Comparison of ENCODE assay signal across 12 cellular contexts in genomic region chr3:183816681-183817080, GRCh38.
"Had no signal": no experiment of that assay in that cellular context is flagged by ENCODE, and none has a peak within 500 bp of the region (broad histone marks: within the 10 kb centered on the region; RNA-seq: fewer than 3 reads in every experiment).

No MANE protein-coding gene starts in this region.

- H3K27me3 ChIP-seq: adrenal gland, left lung, ovary, right lobe of liver, tibial artery had no signal

- DNase-seq: activated CD4-positive, alpha-beta memory T cell treated with anti-CD3 and anti-CD28 coated beads for 36 hours; activated T-cell treated with anti-CD3 and anti-CD28 coated beads, Interleukin-2, amount 50 U/mL, for 1 hour; left lung; ovary; psoas muscle; right lobe of liver; stimulated activated CD4-positive, alpha-beta T cell treated with anti-CD3 and anti-CD28 coated beads, Interleukin-4, amount 100 ng/mL, for 4 hours; stimulated activated naive CD4-positive, alpha-beta T cell had no signal

- H3K27ac Mint-ChIP-seq: activated CD4-positive, alpha-beta memory T cell treated with anti-CD3 and anti-CD28 coated beads for 36 hours; activated naive CD4-positive, alpha-beta T cell treated with anti-CD3 and anti-CD28 coated beads, Interleukin-2, amount 50 U/mL, for 24 hours; T-helper 2 cell treated with Interferon-gamma antibody and Interleukin-4, amounts not matched to agents 5 μg/mL and 100 μg/mL, for 36 hours had no signal

- H3K4me3 Mint-ChIP-seq: activated CD4-positive, alpha-beta memory T cell treated with anti-CD3 and anti-CD28 coated beads for 36 hours; activated naive CD4-positive, alpha-beta T cell treated with anti-CD3 and anti-CD28 coated beads, Interleukin-2, amount 50 U/mL, for 24 hours; T-helper 2 cell treated with Interferon-gamma antibody and Interleukin-4, amounts not matched to agents 5 μg/mL and 100 μg/mL, for 36 hours had no signal

- H3K9me3 Mint-ChIP-seq: activated CD4-positive, alpha-beta memory T cell treated with anti-CD3 and anti-CD28 coated beads for 36 hours; activated naive CD4-positive, alpha-beta T cell treated with anti-CD3 and anti-CD28 coated beads, Interleukin-2, amount 50 U/mL, for 24 hours; T-helper 2 cell treated with Interferon-gamma antibody and Interleukin-4, amounts not matched to agents 5 μg/mL and 100 μg/mL, for 36 hours had no signal

- H3K27me3 Mint-ChIP-seq: activated CD4-positive, alpha-beta memory T cell treated with anti-CD3 and anti-CD28 coated beads for 36 hours; activated naive CD4-positive, alpha-beta T cell treated with anti-CD3 and anti-CD28 coated beads, Interleukin-2, amount 50 U/mL, for 24 hours had no signal

- H3K27ac ChIP-seq: adrenal gland, left lung, ovary, psoas muscle, right lobe of liver, tibial artery had no signal

- H3K36me3 ChIP-seq: adrenal gland, ovary, right lobe of liver had no signal

- H3K4me3 ChIP-seq: adrenal gland, left lung, ovary, psoas muscle, right lobe of liver, tibial artery had no signal

- H3K9me3 ChIP-seq: adrenal gland, left lung, ovary, psoas muscle, right lobe of liver, tibial artery had no signal

- H3K4me1 ChIP-seq: left lung, right lobe of liver, tibial artery had no signal
